In the genomic region with DNA sequence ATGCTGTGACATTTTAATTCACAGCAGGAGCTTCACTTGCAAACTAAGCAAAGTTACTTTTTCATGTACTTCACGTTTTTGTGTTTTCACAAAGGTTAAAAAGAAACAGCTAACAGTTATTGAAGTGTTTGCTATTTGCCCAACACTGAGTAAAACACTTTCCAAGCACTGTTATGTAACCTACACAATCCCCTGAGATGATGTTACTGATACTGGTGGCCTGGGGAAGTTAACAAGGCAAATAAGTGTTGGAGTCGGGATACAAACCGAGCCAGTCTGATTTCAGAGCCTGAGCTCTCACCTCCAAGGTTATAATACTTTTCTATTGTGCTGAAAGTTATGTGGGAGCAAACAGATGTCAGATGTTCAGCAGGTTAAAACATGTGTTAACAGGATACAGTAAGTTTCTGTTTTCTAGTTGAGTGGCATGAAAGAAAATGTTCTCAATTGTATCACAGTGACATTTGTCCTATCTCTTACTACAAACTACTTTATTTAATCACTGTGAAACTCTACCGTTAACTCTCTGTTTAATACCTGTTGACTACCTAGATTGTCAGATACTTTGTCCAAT, we compare ENCODE assay signal across 22 cellular contexts. TPM values are rescaled to one million over a fixed set of nuclear protein-coding genes. Genes with fewer than 3 reads are reported as not detected.
DNase-seq lines count a peak whose midpoint lies in the region; ATAC-seq and TF ChIP-seq lines count a peak whose summit lies in the region.
"Had no signal": no experiment of that assay in that cellular context is flagged by ENCODE, and none has a peak within 500 bp of the region (broad histone marks: within the 10 kb centered on the region; RNA-seq: fewer than 3 reads in every experiment).

No MANE protein-coding gene starts in this region.

- H3K27me3 ChIP-seq in breast epithelium (no peaks in the 10 kb centered on the region), mammary epithelial cell (ENCODE audit: insufficient read depth, low read length) (no peaks in the 10 kb centered on the region), left ventricle myocardium inferior (ENCODE audit: low read depth) (peaks cover 34% of the 10 kb centered on the region)
- H3K27me3 ChIP-seq: BLaER1 had no signal

- POLR2A ChIA-PET in MCF 10A (lab: Yijun Ruan, JAX): interaction anchor here (0.7 to 1.7 kb wide), 7 partner anchors 9 to 153 kb away, joined by 3 to 5 read pairs (median 4); no protein-coding TSS in a partner anchor

- no peak overlapping the region for H3K4me3 Mint-ChIP-seq in MCF 10A (ENCODE audit: unreplicated experiment)
- no peak overlapping the region for H3K4me3 Mint-ChIP-seq in activated naive CD8-positive, alpha-beta T cell treated with anti-CD3 and anti-CD28 coated beads, Interleukin-2, amount 50 U/mL, for 24 hours
- H3K4me3 Mint-ChIP-seq: activated naive CD8-positive, alpha-beta T cell treated with anti-CD3 and anti-CD28 coated beads for 36 hours; naive B cell had no signal

- H3K36me3 Mint-ChIP-seq in MCF 10A (ENCODE audit: insufficient read depth, unreplicated experiment): peaks cover 6% of the 10 kb centered on the region
- H3K36me3 Mint-ChIP-seq in activated naive CD8-positive, alpha-beta T cell treated with anti-CD3 and anti-CD28 coated beads, Interleukin-2, amount 50 U/mL, for 24 hours (ENCODE audit: low read depth): no peaks in the 10 kb centered on the region
- H3K36me3 Mint-ChIP-seq: activated naive CD8-positive, alpha-beta T cell treated with anti-CD3 and anti-CD28 coated beads for 36 hours; naive B cell had no signal

- H3K4me1 Mint-ChIP-seq in MCF 10A (ENCODE audit: insufficient read depth, unreplicated experiment): peaks cover 23% of the 10 kb centered on the region
- H3K4me1 Mint-ChIP-seq in activated naive CD8-positive, alpha-beta T cell treated with anti-CD3 and anti-CD28 coated beads, Interleukin-2, amount 50 U/mL, for 24 hours: peaks cover 32% of the 10 kb centered on the region

- H3K36me3 ChIP-seq in breast epithelium: no peaks in the 10 kb centered on the region
- H3K36me3 ChIP-seq in mammary epithelial cell (ENCODE audit: insufficient read depth, low read length): no peaks in the 10 kb centered on the region
- no peaks in the 10 kb centered on the region for H3K36me3 ChIP-seq in left ventricle myocardium inferior
- H3K36me3 ChIP-seq: BLaER1, SJSA1 had no signal

- TF ChIP-seq POLR2A in breast epithelium (IDR thresholded peaks at IDR 0.05): no peak

- TF ChIP-seq CTCF in MCF 10A (IDR thresholded peaks at IDR 0.05; ENCODE audit: unreplicated experiment) (no peak), breast epithelium (IDR thresholded peaks at IDR 0.05) (no peak), mammary epithelial cell (conservative IDR thresholded peaks at IDR 0.05 in 1 of 2, IDR thresholded peaks at IDR 0.05 in 1 of 2; ENCODE audit: extremely low read depth in 1 of 2, insufficient read depth in 1 of 2, low read depth in 1 of 2, low read length in 2 of 2) (no peak), left ventricle myocardium inferior (IDR thresholded peaks at IDR 0.05; ENCODE audit: borderline replicate concordance) (no peak)

- no peak overlapping the region for H3K9ac ChIP-seq in mammary epithelial cell (ENCODE audit: insufficient read depth, low read length)
- H3K9ac ChIP-seq: BLaER1 had no signal

- H4K20me1 ChIP-seq in mammary epithelial cell (ENCODE audit: insufficient read depth, low read length): no peaks in the 10 kb centered on the region
- H4K20me1 ChIP-seq: BLaER1 had no signal

- H3K4me3 ChIP-seq in breast epithelium: no peak overlapping the region
- H3K4me3 ChIP-seq in mammary epithelial cell (replicated peaks in 1 of 3; ENCODE audit: insufficient read depth in 1 of 3, low read depth in 2 of 3, low read length in 3 of 3): no peak overlapping the region
- H3K4me3 ChIP-seq in left ventricle myocardium inferior: no peak overlapping the region
- H3K4me3 ChIP-seq: BLaER1, psoas muscle, SJSA1 had no signal

- H3K27ac ChIP-seq in breast epithelium: no peak overlapping the region
- no peak overlapping the region for H3K27ac ChIP-seq in mammary epithelial cell (ENCODE audit: insufficient read depth, low read depth, low read length)
- no peak overlapping the region for H3K27ac ChIP-seq in left ventricle myocardium inferior (replicated peaks)
- H3K27ac ChIP-seq: BLaER1, psoas muscle, SJSA1 had no signal

- H3K9me3 ChIP-seq in breast epithelium: no peaks in the 10 kb centered on the region
- no peaks in the 10 kb centered on the region for H3K9me3 ChIP-seq in mammary epithelial cell (replicated peaks; ENCODE audit: insufficient read depth, low read length)
- H3K9me3 ChIP-seq in left ventricle myocardium inferior (replicated peaks): no peaks in the 10 kb centered on the region
- H3K9me3 ChIP-seq: BLaER1, psoas muscle, SJSA1 had no signal

- CTCF ChIA-PET in MCF 10A (lab: Yijun Ruan, JAX) (interaction anchor here (0.5 to 10.3 kb wide), 50 partner anchors 9 to 753 kb away, joined by 3 to 219 read pairs (median 5); no protein-coding TSS in a partner anchor), mammary epithelial cell (lab: Charles Lee; ENCODE audit: low non-redundant PET) (interaction anchor here (0.6 to 2.5 kb wide), 4 partner anchors 64 to 235 kb away, joined by 3 to 18 read pairs (median 4); no protein-coding TSS in a partner anchor)

- 15% methylated on average over 4 of the region's 4 CpGs for WGBS in mammary epithelial cell (ENCODE audit: low coverage, missing lambda C conversion rate)

- H3K27me3 Mint-ChIP-seq in MCF 10A (ENCODE audit: insufficient read depth, unreplicated experiment): no peaks in the 10 kb centered on the region
- H3K27me3 Mint-ChIP-seq in activated naive CD8-positive, alpha-beta T cell treated with anti-CD3 and anti-CD28 coated beads, Interleukin-2, amount 50 U/mL, for 24 hours: peaks cover 13% of the 10 kb centered on the region

- intact Hi-C loops in MCF 10A (cut with micrococcal nuclease) (loop anchor here (1.0 to 2.0 kb wide), 4 partner anchors 97 to 216 kb away; no protein-coding TSS in a partner anchor), breast epithelium (cut with DNase I; ENCODE audit: low total_unique reads) (no loop called here), mammary epithelial cell (cut with micrococcal nuclease) (loop anchor here (1.0 to 2.0 kb wide), 5 partner anchors 97 to 216 kb away; no protein-coding TSS in a partner anchor), left ventricle myocardium inferior (cut with micrococcal nuclease) (loop anchor here (5.0 kb wide), 1 partner anchor 219 kb away; no protein-coding TSS in a partner anchor)

- H3K4me1 ChIP-seq in breast epithelium (no peaks in the 10 kb centered on the region), mammary epithelial cell (ENCODE audit: insufficient read depth, low read length) (peaks cover 10% of the 10 kb centered on the region), left ventricle myocardium inferior (no peaks in the 10 kb centered on the region)
- H3K4me1 ChIP-seq: BLaER1, psoas muscle, SJSA1 had no signal

- H2AFZ ChIP-seq in mammary epithelial cell (ENCODE audit: low read depth, low read length): peak overlapping the region; percentile 40

- in situ Hi-C loops in mammary epithelial cell (cut with MboI; ENCODE audit: low sequenced_read_pairs in 2 of 2): loop anchor here (5.0 to 25.0 kb wide), 3 partner anchors 137 to 364 kb away; no protein-coding TSS in a partner anchor

- dilution Hi-C loops in mammary epithelial cell (cut with HindIII; ENCODE audit: low sequenced_read_pairs): no loop called here

- no peaks in the 10 kb centered on the region for H3K9me3 Mint-ChIP-seq in MCF 10A (ENCODE audit: unreplicated experiment)
- no peaks in the 10 kb centered on the region for H3K9me3 Mint-ChIP-seq in activated naive CD8-positive, alpha-beta T cell treated with anti-CD3 and anti-CD28 coated beads, Interleukin-2, amount 50 U/mL, for 24 hours
- H3K9me3 Mint-ChIP-seq: activated naive CD8-positive, alpha-beta T cell treated with anti-CD3 and anti-CD28 coated beads for 36 hours had no signal

- DNase-seq in MCF 10A (ENCODE audit: unreplicated experiment) (no peak), breast epithelium (ENCODE audit: low spot score in 2 of 2) (no peak), mammary epithelial cell (peak; percentile 62), NCI-H748 treated with DMSO at 0.1 percent for 48 hours (lab: John Stamatoyannopoulos, UW) (no peak), left ventricle myocardium inferior (no peak)
- no peak for DNase-seq in activated naive CD8-positive, alpha-beta T cell treated with anti-CD3 and anti-CD28 coated beads, Interleukin-2, amount 50 U/mL, for 24 hours
- DNase-seq in activated naive CD4-positive, alpha-beta T cell (lab: John Stamatoyannopoulos, UW): no peak
- DNase-seq: activated CD4-positive, CD25-positive, alpha-beta regulatory T cell treated with anti-CD3 and anti-CD28 coated beads, Interleukin-2, amount 50 U/mL, for 72 hours; activated CD8-positive, alpha-beta memory T cell treated with anti-CD3 and anti-CD28 coated beads for 24 hours; GDM1; NCI-H446 treated with DMSO at 0.1 percent for 48 hours; psoas muscle; stimulated activated CD8-positive, alpha-beta memory T cell treated with anti-CD3 and anti-CD28 coated beads, Interleukin-4, amount 100 ng/mL, for 48 hours had no signal

- H3K27ac Mint-ChIP-seq in MCF 10A (ENCODE audit: low read depth, unreplicated experiment): peak overlapping the region; percentile 71
- no peak overlapping the region for H3K27ac Mint-ChIP-seq in activated naive CD8-positive, alpha-beta T cell treated with anti-CD3 and anti-CD28 coated beads, Interleukin-2, amount 50 U/mL, for 24 hours
- H3K27ac Mint-ChIP-seq: activated naive CD8-positive, alpha-beta T cell treated with anti-CD3 and anti-CD28 coated beads for 36 hours; naive B cell had no signal

- H3K79me2 ChIP-seq in mammary epithelial cell (ENCODE audit: insufficient read depth, low read length): no peaks in the 10 kb centered on the region

- BruUV-seq in MCF 10A (replicated peaks; lab: Mats Ljungman, UMichigan) (no TSS peak), mammary epithelial cell (replicated peaks; lab: Mats Ljungman, UMichigan) (no TSS peak)

- peak; percentile 30 for ATAC-seq in HG02610 (IDR thresholded peaks at IDR 0.05; ENCODE audit: unreplicated experiment)
- no peak for ATAC-seq in activated naive CD8-positive, alpha-beta T cell treated with anti-CD3 and anti-CD28 coated beads, Interleukin-2, amount 50 U/mL, for 24 hours

- peak overlapping the region; percentile 16 for H3K4me2 ChIP-seq in mammary epithelial cell (ENCODE audit: insufficient read depth, low read depth, low read length)
- H3K4me2 ChIP-seq: BLaER1 had no signal

RNA-seq across cellular contexts. Expression of a gene that starts 3.9 kb away (rescaled TPM):
- total RNA-seq in MCF 10A (2022): not detected in 2 replicates
- total RNA-seq in breast epithelium: 1 to 10 TPM in 2 of 3 donors, not detected in 1; 2.9 to 6.2 TPM
- not detected for total RNA-seq in mammary epithelial cell
- not detected for polyA plus RNA-seq in mammary epithelial cell
- not detected for polyA minus RNA-seq in mammary epithelial cell
- not detected for total RNA-seq in left ventricle myocardium inferior
- total RNA-seq: activated naive CD8-positive, alpha-beta T cell treated with anti-CD3 and anti-CD28 coated beads for 36 hours; endothelial cell of umbilical vein; kidney epithelial cell; mesenteric fat pad; SJSA1; T-helper 1 cell treated with Interleukin-12 subunit alpha and Interleukin-12 subunit beta and Interleukin-4 antibody, amounts not matched to agents 30 ng/mL and 1 ng/mL, for 36 hours had no signal
- polyA plus RNA-seq: endothelial cell of umbilical vein had no signal
